Comparison of ENCODE assay signal across 18 cellular contexts in the genomic region with DNA sequence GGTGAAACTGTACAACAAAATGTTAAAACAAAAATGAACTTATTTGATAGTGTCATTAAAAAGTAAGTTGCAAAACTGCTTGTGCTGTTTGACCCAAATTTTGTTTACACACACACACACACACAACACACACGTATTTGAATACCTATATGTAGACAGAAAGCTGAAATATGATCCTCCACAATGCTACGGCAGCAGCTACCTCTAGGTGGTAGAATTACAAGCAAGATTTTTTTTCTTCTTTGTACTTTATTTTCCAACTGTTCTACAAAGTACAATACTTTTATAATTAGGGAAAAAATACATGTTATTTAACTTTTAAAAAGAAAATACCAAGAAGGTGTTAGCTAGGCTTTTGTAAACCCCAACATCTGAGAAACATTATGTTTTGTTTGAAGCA. TPM values are rescaled to one million over a fixed set of nuclear protein-coding genes. Genes with fewer than 3 reads are reported as not detected.
DNase-seq lines count a peak whose midpoint lies in the region; ATAC-seq and TF ChIP-seq lines count a peak whose summit lies in the region.
"Had no signal": no experiment of that assay in that cellular context is flagged by ENCODE, and none has a peak within 500 bp of the region (broad histone marks: within the 10 kb centered on the region; RNA-seq: fewer than 3 reads in every experiment).

No MANE protein-coding gene starts in this region.

- TF ChIP-seq CTCF in cardiac muscle cell (IDR thresholded peaks at IDR 0.05; ENCODE audit: low read depth, low read length) (peak; percentile 9), heart left ventricle (IDR thresholded peaks at IDR 0.05) (no peak), SK-N-SH (IDR thresholded peaks at IDR 0.05) (peak; percentile 19; the same call in 1 of the 2 replicates)

- POLR2A ChIA-PET in SK-N-SH (lab: Yijun Ruan, JAX), result no interaction called here

- H3K27me3 ChIP-seq in cardiac muscle cell (peaks cover 10% of the 10 kb centered on the region), heart left ventricle (peaks cover 8 to 49% (median 22%) of the 10 kb centered on the region in 9 donors), SK-N-SH (ENCODE audit: insufficient read depth) (peaks cover 36% of the 10 kb centered on the region; the same call in 1 of the 2 replicates)

- CTCF ChIA-PET in SK-N-SH (lab: Yijun Ruan, JAX), result interaction anchor here (0.7 to 1.3 kb wide), 3 partner anchors 32 to 499 kb away, joined by 3 read pairs; no protein-coding TSS in a partner anchor

- no peaks in the 10 kb centered on the region for H4K20me1 ChIP-seq in SK-N-SH (ENCODE audit: insufficient read depth)

- H3K4me2 ChIP-seq in SK-N-SH, result no peak overlapping the region
- H3K4me2 ChIP-seq: KMS-11 had no signal

- no peak for TF ChIP-seq EP300 in SK-N-SH (IDR thresholded peaks at IDR 0.05; ENCODE audit: borderline replicate concordance in 1 of 2, low read depth in 1 of 2, low read length in 1 of 2)

- WGBS in heart left ventricle, 4 donors, result 17 to 30% (median 23%) methylated on average over 2 of the region's 2 CpGs
- 11% methylated on average over 2 of the region's 2 CpGs for WGBS in SK-N-SH (ENCODE audit: low lambda C conversion rate)

- no peaks in the 10 kb centered on the region for H3F3A ChIP-seq in SK-N-SH (replicated peaks; ENCODE audit: insufficient read depth)

- H3K9me3 ChIP-seq in cardiac muscle cell (ENCODE audit: low read depth) (no peaks in the 10 kb centered on the region), heart left ventricle (peaks cover 0 to 6% (median 0%) of the 10 kb centered on the region in 12 donors), SK-N-SH (no peaks in the 10 kb centered on the region)

- H3K36me3 ChIP-seq in cardiac muscle cell (no peaks in the 10 kb centered on the region), heart left ventricle (no peaks in the 10 kb centered on the region), SK-N-SH (replicated peaks in 1 of 2; ENCODE audit: control insufficient read depth in 1 of 2, insufficient read depth in 2 of 2, low read length in 1 of 2) (no peaks in the 10 kb centered on the region)

- DNase-seq in cardiac muscle cell (ENCODE audit: low read depth in 1 of 2, low spot score in 1 of 2) (no peak), heart left ventricle (no peak), SK-N-SH (no peak), fibroblast of peridontal ligament (ENCODE audit: extremely low read depth) (peak; percentile 13), NCI-H774 (lab: John Stamatoyannopoulos, UW) (no peak), activated T-cell treated with anti-CD3 and anti-CD28 coated beads for 4 hours (no peak), foreskin melanocyte (no peak), occipital lobe (lab: John Stamatoyannopoulos, UW) (no peak)
- DNase-seq: ACHN; activated CD8-positive, alpha-beta T cell treated with anti-CD3 and anti-CD28 coated beads, Interleukin-2, amount 10 ng/mL, durations not matched to agents 7 days and 5 days; activated effector memory CD4-positive, alpha-beta T cell treated with Interleukin-2 at 50 U/mL for 16 hours; anterior cingulate cortex; NCI-H146; NCI-H748 treated with DMSO at 0.1 percent for 48 hours; Right ventricle myocardium superior; stimulated activated naive B cell treated with anti-CD40 and anti-IgM and Interleukin-4, amounts not matched to agents 10 μg/mL and 1 μg/mL and 100 μg/mL, for 72 hours had no signal

- no peaks in the 10 kb centered on the region for H3K4me1 ChIP-seq in cardiac muscle cell (ENCODE audit: low read depth)
- H3K4me1 ChIP-seq in heart left ventricle, result peaks cover 0 to 10% (median 0%) of the 10 kb centered on the region in 12 donors
- peaks cover 0 to 6% of the 10 kb centered on the region in 2 experiments; a peak in 1 of 4 replicates for H3K4me1 ChIP-seq in SK-N-SH (ENCODE audit: control insufficient read depth in 1 of 2, insufficient read depth in 2 of 2, low read depth in 1 of 2, low read length in 1 of 2)

- H3K79me2 ChIP-seq in SK-N-SH (ENCODE audit: insufficient read depth), result no peaks in the 10 kb centered on the region

- H3K4me3 ChIP-seq in cardiac muscle cell (no peak overlapping the region), heart left ventricle (no peak overlapping the region), SK-N-SH (ENCODE audit: low read depth in 2 of 2, low read length in 1 of 2) (no peak overlapping the region)

- no peak for ATAC-seq in heart left ventricle
- ATAC-seq: activated CD8-positive, alpha-beta T cell treated with anti-CD3 and anti-CD28 coated beads, Interleukin-2, amount 10 ng/mL, durations not matched to agents 7 days and 5 days; stimulated activated naive B cell treated with anti-CD40 and anti-IgM and Interleukin-4, amounts not matched to agents 10 μg/mL and 1 μg/mL and 100 μg/mL, for 72 hours had no signal

- no peak for TF ChIP-seq RAD21 in SK-N-SH (IDR thresholded peaks at IDR 0.05; ENCODE audit: low read length)

- intact Hi-C loops in heart left ventricle (cut with DNase I), result no loop called here

- H3K9ac ChIP-seq in SK-N-SH, result no peak overlapping the region
- H3K9ac ChIP-seq: KMS-11 had no signal

- TF ChIP-seq POLR2A in heart left ventricle (IDR thresholded peaks at IDR 0.05), result no peak

- no peaks in the 10 kb centered on the region for H3K9me2 ChIP-seq in SK-N-SH

- H3K27ac ChIP-seq in cardiac muscle cell, result no peak overlapping the region
- no peak overlapping the region for H3K27ac ChIP-seq in heart left ventricle
- no peak overlapping the region for H3K27ac ChIP-seq in SK-N-SH (ENCODE audit: low read depth in 2 of 2, low read length in 1 of 2)
- H3K27ac ChIP-seq: KMS-11 had no signal

- no peak overlapping the region for H2AFZ ChIP-seq in SK-N-SH (ENCODE audit: low read depth)

TF ChIP-seq in SK-N-SH, 30 proteins besides CTCF, POLR2A, EP300 and RAD21 (continues in another document):
- TF ChIP-seq GATA2 (CRISPR knock-in tag; IDR thresholded peaks at IDR 0.05), result no peak
- TF ChIP-seq TAF1 (IDR thresholded peaks at IDR 0.05; ENCODE audit: borderline replicate concordance, low read depth, low read length), result no peak
- no peak for TF ChIP-seq JUND (IDR thresholded peaks at IDR 0.05)
- no peak for TF ChIP-seq FOXM1 (IDR thresholded peaks at IDR 0.05; ENCODE audit: low read depth)
- TF ChIP-seq SMC3 (IDR thresholded peaks at IDR 0.05; ENCODE audit: low read depth, low read length), result no peak
- TF ChIP-seq MEF2A (IDR thresholded peaks at IDR 0.05; ENCODE audit: borderline replicate concordance, low read depth), result no peak
- TF ChIP-seq, protein P1, sequence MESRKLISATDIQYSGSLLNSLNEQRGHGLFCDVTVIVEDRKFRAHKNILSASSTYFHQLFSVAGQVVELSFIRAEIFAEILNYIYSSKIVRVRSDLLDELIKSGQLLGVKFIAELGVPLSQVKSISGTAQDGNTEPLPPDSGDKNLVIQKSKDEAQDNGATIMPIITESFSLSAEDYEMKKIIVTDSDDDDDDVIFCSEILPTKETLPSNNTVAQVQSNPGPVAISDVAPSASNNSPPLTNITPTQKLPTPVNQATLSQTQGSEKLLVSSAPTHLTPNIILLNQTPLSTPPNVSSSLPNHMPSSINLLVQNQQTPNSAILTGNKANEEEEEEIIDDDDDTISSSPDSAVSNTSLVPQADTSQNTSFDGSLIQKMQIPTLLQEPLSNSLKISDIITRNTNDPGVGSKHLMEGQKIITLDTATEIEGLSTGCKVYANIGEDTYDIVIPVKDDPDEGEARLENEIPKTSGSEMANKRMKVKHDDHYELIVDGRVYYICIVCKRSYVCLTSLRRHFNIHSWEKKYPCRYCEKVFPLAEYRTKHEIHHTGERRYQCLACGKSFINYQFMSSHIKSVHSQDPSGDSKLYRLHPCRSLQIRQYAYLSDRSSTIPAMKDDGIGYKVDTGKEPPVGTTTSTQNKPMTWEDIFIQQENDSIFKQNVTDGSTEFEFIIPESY (IDR thresholded peaks at IDR 0.05; ENCODE audit: borderline replicate concordance, low read depth), result no peak
- no peak for TF ChIP-seq SIN3A (IDR thresholded peaks at IDR 0.05; ENCODE audit: borderline replicate concordance, low read depth, low read length)
- TF ChIP-seq, protein P2, sequence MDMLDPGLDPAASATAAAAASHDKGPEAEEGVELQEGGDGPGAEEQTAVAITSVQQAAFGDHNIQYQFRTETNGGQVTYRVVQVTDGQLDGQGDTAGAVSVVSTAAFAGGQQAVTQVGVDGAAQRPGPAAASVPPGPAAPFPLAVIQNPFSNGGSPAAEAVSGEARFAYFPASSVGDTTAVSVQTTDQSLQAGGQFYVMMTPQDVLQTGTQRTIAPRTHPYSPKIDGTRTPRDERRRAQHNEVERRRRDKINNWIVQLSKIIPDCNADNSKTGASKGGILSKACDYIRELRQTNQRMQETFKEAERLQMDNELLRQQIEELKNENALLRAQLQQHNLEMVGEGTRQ (IDR thresholded peaks at IDR 0.05; ENCODE audit: borderline replicate concordance, low read depth, low read length), result no peak
- TF ChIP-seq RCOR1 (IDR thresholded peaks at IDR 0.05; ENCODE audit: low read length), result no peak
- no peak for TF ChIP-seq EZH2phosphoT487 (IDR thresholded peaks at IDR 0.05; ENCODE audit: borderline replicate concordance, low read depth)
- no peak for TF ChIP-seq POLR2AphosphoS5 (IDR thresholded peaks at IDR 0.05; ENCODE audit: low read depth, low read length)
- no peak for TF ChIP-seq CHD2 (IDR thresholded peaks at IDR 0.05; ENCODE audit: low read length, partially characterized antibody)
- TF ChIP-seq YY1 (IDR thresholded peaks at IDR 0.05; ENCODE audit: low read depth), result no peak
- TF ChIP-seq NRF1 (IDR thresholded peaks at IDR 0.05; ENCODE audit: low read depth, low read length), result no peak
- no peak for TF ChIP-seq MXI1 (IDR thresholded peaks at IDR 0.05; ENCODE audit: low read depth, low read length)
- TF ChIP-seq, protein P3, sequence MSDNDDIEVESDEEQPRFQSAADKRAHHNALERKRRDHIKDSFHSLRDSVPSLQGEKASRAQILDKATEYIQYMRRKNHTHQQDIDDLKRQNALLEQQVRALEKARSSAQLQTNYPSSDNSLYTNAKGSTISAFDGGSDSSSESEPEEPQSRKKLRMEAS (IDR thresholded peaks at IDR 0.05; ENCODE audit: low read depth), result no peak

RNA-seq across cellular contexts. Expression of a gene that starts 1.2 kb away (rescaled TPM):
- total RNA-seq in cardiac muscle cell, result 0.57 and 2.0 TPM in 2 replicates
- 0.46 and 1.8 TPM in 2 replicates for polyA plus RNA-seq in cardiac muscle cell
- total RNA-seq in heart left ventricle, result 1 to 10 TPM in 1 of 9 donors, under 1 TPM in 2, not detected in 6; 0.78 to 2.5 (median 0.93) TPM
- not detected for polyA plus RNA-seq in heart left ventricle
- polyA plus RNA-seq in SK-N-SH (2012; rRNA removed), result 3.0 and 3.8 TPM in 2 replicates
- 3.9 and 4.5 TPM in 2 replicates for polyA plus RNA-seq in SK-N-SH (2012; cell fraction: cytosol; rRNA removed)
- 0.97 and 1.3 TPM in 2 replicates for polyA plus RNA-seq in SK-N-SH (2012; cell fraction: nucleus; rRNA removed)
- 0.94 TPM for total RNA-seq in occipital lobe
- total RNA-seq: activated CD8-positive, alpha-beta T cell treated with anti-CD3 and anti-CD28 coated beads, Interleukin-2, amount 10 ng/mL, durations not matched to agents 7 days and 5 days; Right ventricle myocardium superior had no signal

RNA-seq across cellular contexts. Expression of a gene that starts 33.2 kb away (rescaled TPM):
- not detected in 2 replicates for total RNA-seq in cardiac muscle cell
- polyA plus RNA-seq in cardiac muscle cell, result not detected in 2 replicates
- total RNA-seq in heart left ventricle, result 1 to 10 TPM in 2 of 9 donors, under 1 TPM in 7; 0.13 to 2.0 (median 0.27) TPM
- under 1 TPM; 0.08 to 0.14 TPM for polyA plus RNA-seq in heart left ventricle
- 0.06 and 0.20 TPM in 2 replicates for polyA plus RNA-seq in SK-N-SH (2012; rRNA removed)
- polyA plus RNA-seq in SK-N-SH (2012; cell fraction: cytosol; rRNA removed), result 0.09 TPM in 2 replicates
- 0.11 and 0.23 TPM in 2 replicates for polyA plus RNA-seq in SK-N-SH (2012; cell fraction: nucleus; rRNA removed)
- 25.9 TPM for total RNA-seq in occipital lobe
- total RNA-seq: activated CD8-positive, alpha-beta T cell treated with anti-CD3 and anti-CD28 coated beads, Interleukin-2, amount 10 ng/mL, durations not matched to agents 7 days and 5 days had no signal
- polyA plus RNA-seq: immature natural killer cell had no signal

Comparison
In these comparisons a context has a peak if more than half of its experiments do, and no peak if none do; other contexts are left out.
1. CTCF ChIP-seq: peak in cardiac muscle cell (single experiment) and SK-N-SH (single experiment); none in heart left ventricle (0 of 12).